8 cellular contexts compared by ENCODE assay signal in genomic region chr1:247077234-247077633, GRCh38. TPM values are rescaled to one million over a fixed set of nuclear protein-coding genes. Genes with fewer than 3 reads are reported as not detected.
A peak's percentile ranks its signal among the peaks of the same experiment; 100 is the strongest.
DNase-seq lines count a peak whose midpoint lies in the region; ATAC-seq and TF ChIP-seq lines count a peak whose summit lies in the region.

No MANE protein-coding gene starts in this region.

- H4K20me1 ChIP-seq in DND-41 (ENCODE audit: insufficient read depth, low read length) (0 out of 2 replicates have a peak, but pooled peaks cover 4% of the 10 kb centered on the region), Loucy (ENCODE audit: insufficient read depth, low read length, poor library complexity, severe bottlenecking) (peaks cover 10% of the 10 kb centered on the region)

- H3K36me3 ChIP-seq in DND-41 (ENCODE audit: insufficient read depth, low read length) = peaks cover 17% of the 10 kb centered on the region
- H3K36me3 ChIP-seq in Loucy (ENCODE audit: insufficient read depth, low read length) = no peaks in the 10 kb centered on the region

- H3K9me3 ChIP-seq in DND-41 (ENCODE audit: insufficient read depth, low read length, severe bottlenecking) (peaks cover 6% of the 10 kb centered on the region), Loucy (ENCODE audit: insufficient read depth, low read depth, low read length) (peaks cover 14% of the 10 kb centered on the region)

- H3K36me3 Mint-ChIP-seq in nephron (ENCODE audit: low read depth) = peaks cover 63% of the 10 kb centered on the region

- H3K27me3 ChIP-seq in DND-41 (ENCODE audit: insufficient read depth, low read length, poor library complexity) (no peaks in the 10 kb centered on the region), Loucy (ENCODE audit: insufficient read depth, low read length, poor library complexity, severe bottlenecking) (peaks cover 3% of the 10 kb centered on the region)

- no peaks in the 10 kb centered on the region for H3F3A ChIP-seq in Loucy (ENCODE audit: low read depth)

- H3K9me3 Mint-ChIP-seq in nephron = peaks cover 44% of the 10 kb centered on the region

- H3K79me2 ChIP-seq in DND-41 (ENCODE audit: insufficient read depth, low read length) (peaks cover 59% of the 10 kb centered on the region), Loucy (ENCODE audit: insufficient read depth, low read length) (peaks cover 54% of the 10 kb centered on the region)

- H3K9ac ChIP-seq in DND-41 (ENCODE audit: low read depth, low read length) (peak overlapping the region; percentile 77; the same call in 1 of the 2 replicates), Loucy (ENCODE audit: low read depth, low read length, poor library complexity, severe bottlenecking) (peak overlapping the region; percentile 91)

- peak overlapping the region; percentile 86 for H3K4me2 ChIP-seq in DND-41 (ENCODE audit: insufficient read depth, low read length)
- H3K4me2 ChIP-seq in Loucy (ENCODE audit: low read depth, low read length, poor library complexity, severe bottlenecking) = peak overlapping the region; percentile 88

- H3K4me3 ChIP-seq in DND-41 (ENCODE audit: low read depth in 1 of 2, low read length in 2 of 2) = peak overlapping the region; percentile 68 to 82; a peak in 3 of 4 replicates
- peak overlapping the region; percentile 82 for H3K4me3 ChIP-seq in Loucy (ENCODE audit: low read length, poor library complexity, severe bottlenecking)
- peak overlapping the region in 1 of 2 donors; percentile 93 for H3K4me3 ChIP-seq in cardiac fibroblast (replicated peaks in 1 of 2; ENCODE audit: low read depth in 2 of 2, low read length in 2 of 2)

- peaks cover 10% of the 10 kb centered on the region for H3K4me1 Mint-ChIP-seq in nephron

- H3K4me1 ChIP-seq in DND-41 (ENCODE audit: insufficient read depth, low read length) = peaks cover 21% of the 10 kb centered on the region
- H3K4me1 ChIP-seq in Loucy (ENCODE audit: insufficient read depth, low read length, poor library complexity, severe bottlenecking) = peaks cover 21% of the 10 kb centered on the region

- peak overlapping the region; percentile 97 to 99 (median 98) for H3K4me3 Mint-ChIP-seq in nephron

- no peaks in the 10 kb centered on the region for H3K9me2 ChIP-seq in Loucy (replicated peaks; ENCODE audit: low read depth, low read length)

- H3K27ac Mint-ChIP-seq in nephron = peak overlapping the region in 1 of 3 experiments; percentile 88

- TF ChIP-seq CTCF in DND-41 (IDR thresholded peaks at IDR 0.05; ENCODE audit: borderline replicate concordance, extremely low read depth, low read length, poor library complexity, severe bottlenecking) (peak; percentile 39), Loucy (conservative IDR thresholded peaks at IDR 0.05; ENCODE audit: low read length) (peak; percentile 44), cardiac fibroblast (IDR thresholded peaks at IDR 0.05; ENCODE audit: low read depth, low read length) (peak; percentile 10), nephron (IDR thresholded peaks at IDR 0.05; ENCODE audit: unreplicated experiment in 3 of 3) (no peak)

- no peak overlapping the region for H3K27ac ChIP-seq in DND-41 (ENCODE audit: low read length)

- H3K27me3 Mint-ChIP-seq in nephron (ENCODE audit: low read depth) = no peaks in the 10 kb centered on the region

- H2AFZ ChIP-seq in DND-41 (ENCODE audit: low read depth, low read length) (no peak overlapping the region), Loucy (ENCODE audit: low read length) (no peak overlapping the region)

- ATAC-seq in DND-41 (ENCODE audit: insufficient read depth, low read depth) (no peak), esophagus mucosa (no peak)

- DNase-seq in DND-41 (no peak), cardiac fibroblast (ENCODE audit: low read depth in 2 of 2) (peak; percentile 12 to 28), anterior cingulate cortex (lab: John Stamatoyannopoulos, UW) (no peak), NCI-H2227 (lab: John Stamatoyannopoulos, UW; ENCODE audit: unreplicated experiment) (no peak), glomerular visceral epithelial cell (ENCODE audit: extremely low spot score) (no peak)

RNA-seq across cellular contexts. Expression of gene ZNF670, which starts 1.4 kb away (rescaled TPM):
- total RNA-seq in esophagus mucosa = 1.4 TPM

RNA-seq across cellular contexts. Expression of gene ZNF669, which starts 26.9 kb away (rescaled TPM):
- total RNA-seq in esophagus mucosa = 2.6 TPM

Comparison
In these comparisons a context has a peak if more than half of its experiments do, and no peak if none do; other contexts are left out.
1. DNase-seq: peak in cardiac fibroblast (2 of 2); none in DND-41 (single experiment), anterior cingulate cortex (0 of 58), NCI-H2227 (single experiment) and glomerular visceral epithelial cell (single experiment).
2. CTCF ChIP-seq: peak in DND-41 (single experiment), Loucy (single experiment) and cardiac fibroblast (single experiment); none in nephron (0 of 3).